Comparison of ENCODE assay signal across 34 cellular contexts in genomic region chr16:25443994-25444393, GRCh38.
"Had no signal": no experiment of that assay in that cellular context is flagged by ENCODE, and none has a peak within 500 bp of the region (broad histone marks: within the 10 kb centered on the region; RNA-seq: fewer than 3 reads in every experiment).

No MANE protein-coding gene starts in this region.

- H3K27me3 ChIP-seq: adrenal gland, ascending aorta, body of pancreas, brain microvascular endothelial cell, breast epithelium, cardiac muscle cell had no signal

- H3K36me3 ChIP-seq: adrenal gland, ascending aorta, brain microvascular endothelial cell, breast epithelium, cardiac muscle cell had no signal

- DNase-seq: activated effector memory CD4-positive, alpha-beta T cell treated with anti-CD3 and anti-CD28 coated beads, Interleukin-2, amount 50 U/mL, for 16 hours; activated effector memory CD4-positive, alpha-beta T cell treated with Interleukin-2 at 50 U/mL for 16 hours; activated gamma-delta T cell; activated gamma-delta T cell treated with Interleukin-2 at 50 U/mL for 16 hours; activated naive CD4-positive, alpha-beta T cell; activated naive CD4-positive, alpha-beta T cell treated with anti-CD3 and anti-CD28 coated beads for 36 hours; activated naive CD4-positive, alpha-beta T cell treated with anti-CD3 and anti-CD28 coated beads, Interleukin-2, amount 10 ng/mL, durations not matched to agents 7 days and 5 days; activated naive CD4-positive, alpha-beta T cell treated with anti-CD3 and anti-CD28 coated beads, Interleukin-2, amount 50 U/mL, for 16 hours; activated naive CD4-positive, alpha-beta T cell treated with Interleukin-2 at 50 U/mL for 16 hours; activated naive CD8-positive, alpha-beta T cell treated with anti-CD3 and anti-CD28 coated beads for 36 hours; activated naive CD8-positive, alpha-beta T cell treated with anti-CD3 and anti-CD28 coated beads, Interleukin-2, amount 10 ng/mL, durations not matched to agents 7 days and 5 days; activated naive CD8-positive, alpha-beta T cell treated with anti-CD3 and anti-CD28 coated beads, Interleukin-2, amount 50 U/mL, for 24 hours; activated T-cell treated with anti-CD3 and anti-CD28 coated beads, Interleukin-2, amount 50 U/mL, for 1 hour; activated T-cell treated with anti-CD3 and anti-CD28 coated beads, Interleukin-2, amount 50 U/mL, for 24 hours; activated T-cell treated with anti-CD3 and anti-CD28 coated beads, Interleukin-2, amount 50 U/mL, for 4 hours; activated T-cell treated with anti-CD3 and anti-CD28 coated beads, Interleukin-2, amount 50 U/mL, for 48 hours; activated T-cell treated with anti-CD3 and anti-CD28 coated beads, Interleukin-2, amount 50 U/mL, for 72 hours; adrenal gland; amniotic stem cell; amygdala; anterior cingulate cortex; aorta; body of pancreas; brain microvascular endothelial cell; caudate nucleus; central memory CD4-positive, alpha-beta T cell; cerebellar nuclear complex had no signal

- H3K4me3 ChIP-seq: adrenal gland, ascending aorta, body of pancreas, breast epithelium, cardiac muscle cell had no signal

- H3K27ac ChIP-seq: adrenal gland, ascending aorta, body of pancreas, brain microvascular endothelial cell, breast epithelium, cardiac muscle cell had no signal

- ATAC-seq: activated naive CD4-positive, alpha-beta T cell treated with anti-CD3 and anti-CD28 coated beads, Interleukin-2, amount 50 U/mL, for 72 hours; activated naive CD8-positive, alpha-beta T cell treated with anti-CD3 and anti-CD28 coated beads, Interleukin-2, amount 50 U/mL, for 24 hours; activated T-cell treated with anti-CD3 and anti-CD28 coated beads, Interleukin-2, amount 50 U/mL, for 4 hours; activated T-cell treated with anti-CD3 and anti-CD28 coated beads, Interleukin-2, amount 50 U/mL, for 72 hours; activated T-helper 17 cell treated with anti-CD3 and anti-CD28 coated beads, Interleukin-2, amount 50 U/mL, for 72 hours; body of pancreas had no signal

- FAIRE-seq: astrocyte, bronchial epithelial cell had no signal

- H3K4me1 ChIP-seq: adrenal gland, ascending aorta, body of pancreas, breast epithelium had no signal

- H3K9me3 ChIP-seq: adrenal gland, ascending aorta, body of pancreas had no signal
